In genomic region chr9:112249277-112249676, GRCh38 we compare ENCODE assay signal across 8 cellular contexts.
A peak's percentile ranks its signal among the peaks of the same experiment; 100 is the strongest.
DNase-seq lines count a peak whose midpoint lies in the region; ATAC-seq, FAIRE-seq and TF ChIP-seq lines count a peak whose summit lies in the region.

No MANE protein-coding gene starts in this region.

- H3K36me3 Mint-ChIP-seq in glutamatergic neuron (ENCODE audit: unreplicated experiment): no peaks in the 10 kb centered on the region

- peak; percentile 8 for DNase-seq in GM12891 (ENCODE audit: insufficient read length, low spot score)
- DNase-seq in epithelial cell of esophagus (ENCODE audit: low read depth): peak; percentile 54
- DNase-seq in NCI-H510A treated with DMSO at 0.1 percent for 48 hours (lab: John Stamatoyannopoulos, UW): no peak
- DNase-seq in HuH-7.5 (ENCODE audit: low spot score): no peak
- no peak for DNase-seq in glutamatergic neuron
- DNase-seq in SHP77 (lab: John Stamatoyannopoulos, UW): no peak

- TF ChIP-seq CTCF in epithelial cell of esophagus (IDR thresholded peaks at IDR 0.05; ENCODE audit: insufficient read depth, low read depth, low read length, missing control alignments) (no peak), glutamatergic neuron (IDR thresholded peaks at IDR 0.05; ENCODE audit: partially characterized antibody, unreplicated experiment) (no peak)

- no peak for TF ChIP-seq POLR2A in GM12891 (IDR thresholded peaks at IDR 0.05; ENCODE audit: low read depth, low read length)

- H3K4me1 Mint-ChIP-seq in glutamatergic neuron (ENCODE audit: low read depth, unreplicated experiment): no peaks in the 10 kb centered on the region

- no peak overlapping the region for H3K4me3 Mint-ChIP-seq in glutamatergic neuron (ENCODE audit: unreplicated experiment)

- H3K4me3 ChIP-seq in epithelial cell of esophagus (ENCODE audit: low read length): no peak overlapping the region

- ATAC-seq in GM21529 (IDR thresholded peaks at IDR 0.05; ENCODE audit: unreplicated experiment): peak; percentile 92
- ATAC-seq in HG03571 (IDR thresholded peaks at IDR 0.05; ENCODE audit: unreplicated experiment): peak; percentile 64

- no peak overlapping the region for H3K27ac Mint-ChIP-seq in glutamatergic neuron (ENCODE audit: unreplicated experiment)

- H3K27me3 Mint-ChIP-seq in glutamatergic neuron (ENCODE audit: unreplicated experiment): no peaks in the 10 kb centered on the region

- no peak for FAIRE-seq in GM12891 (lab: Jason Lieb, UNC)

- H3K9me3 Mint-ChIP-seq in glutamatergic neuron (ENCODE audit: unreplicated experiment): no peaks in the 10 kb centered on the region

TF ChIP-seq in GM12891, 5 proteins besides CTCF, POLR2A, EP300 and RAD21:
- TF ChIP-seq SPI1 (IDR thresholded peaks at IDR 0.05; ENCODE audit: low read depth, low read length) (peak; percentile 40; the same call in 1 of the 2 replicates), TAF1 (IDR thresholded peaks at IDR 0.05; ENCODE audit: low read depth, low read length) (no peak), POU2F2 (IDR thresholded peaks at IDR 0.05; ENCODE audit: low read depth, low read length) (no peak)

Comparison
In these comparisons a context has a peak if more than half of its experiments do, and no peak if none do; other contexts are left out.
1. DNase-seq: peak in GM12891 (single experiment) and epithelial cell of esophagus (single experiment); none in NCI-H510A treated with DMSO at 0.1 percent for 48 hours (single experiment), HuH-7.5 (single experiment), glutamatergic neuron (single experiment) and SHP77 (0 of 2).